17 cellular contexts compared by ENCODE assay signal in genomic region chr4:174357321-174357720, GRCh38.
DNase-seq lines count a peak whose midpoint lies in the region; ATAC-seq, FAIRE-seq and TF ChIP-seq lines count a peak whose summit lies in the region.
"Had no signal": no experiment of that assay in that cellular context is flagged by ENCODE, and none has a peak within 500 bp of the region (broad histone marks: within the 10 kb centered on the region; RNA-seq: fewer than 3 reads in every experiment).

No MANE protein-coding gene starts in this region.

- H3K36me3 ChIP-seq in bronchial epithelial cell (ENCODE audit: control insufficient read depth, insufficient read depth, low read length), result no peaks in the 10 kb centered on the region

- H3K9me3 Mint-ChIP-seq in stimulated activated effector memory CD8-positive, alpha-beta T cell treated with anti-CD3 and anti-CD28 coated beads, Interleukin-12 subunit alpha, Interleukin-12 subunit beta, amount 100 ng/mL, for 72 hours, result no peaks in the 10 kb centered on the region
- H3K9me3 Mint-ChIP-seq: HFFc6 had no signal

- DNase-seq in ELR (ENCODE audit: low read depth) (peak; percentile 4), NB4 (ENCODE audit: low read depth) (peak; percentile 9), bronchial epithelial cell (ENCODE audit: low read depth) (peak; percentile 48), NCI-H226 (no peak)
- DNase-seq in stimulated activated effector memory CD8-positive, alpha-beta T cell treated with anti-CD3 and anti-CD28 coated beads, Interleukin-12 subunit alpha, Interleukin-12 subunit beta, amount 100 ng/mL, for 72 hours (ENCODE audit: low spot score in 2 of 2), result no peak
- DNase-seq in activated effector memory CD4-positive, alpha-beta T cell treated with anti-CD3 and anti-CD28 coated beads, Interleukin-2, amount 50 U/mL, for 16 hours, result no peak
- DNase-seq: BE2C; CD4-positive, alpha-beta memory T cell; DMS79 treated with DMSO at 0.1 percent for 48 hours; EL; GDM1; HCEC 1CT; HFFc6 had no signal

- H3K4me3 ChIP-seq in NB4 (ENCODE audit: low read depth, low read length), result no peak overlapping the region
- H3K4me3 ChIP-seq in bronchial epithelial cell (ENCODE audit: low read depth, low read length), result no peak overlapping the region

- H3K36me3 Mint-ChIP-seq in stimulated activated effector memory CD8-positive, alpha-beta T cell treated with anti-CD3 and anti-CD28 coated beads, Interleukin-12 subunit alpha, Interleukin-12 subunit beta, amount 100 ng/mL, for 72 hours, result no peaks in the 10 kb centered on the region
- H3K36me3 Mint-ChIP-seq: CD4-positive, alpha-beta memory T cell had no signal

- no peak for TF ChIP-seq POLR2A in NB4 (IDR thresholded peaks at IDR 0.05; ENCODE audit: extremely low read depth, insufficient read length)

- peak overlapping the region; percentile 54 for H3K27ac Mint-ChIP-seq in stimulated activated effector memory CD8-positive, alpha-beta T cell treated with anti-CD3 and anti-CD28 coated beads, Interleukin-12 subunit alpha, Interleukin-12 subunit beta, amount 100 ng/mL, for 72 hours
- H3K27ac Mint-ChIP-seq: CD4-positive, alpha-beta memory T cell; HFFc6 had no signal

- H3K27me3 ChIP-seq in bronchial epithelial cell (ENCODE audit: control insufficient read depth, insufficient read depth, low read length), result no peaks in the 10 kb centered on the region
- H3K27me3 ChIP-seq: BE2C had no signal

- TF ChIP-seq CTCF in NB4 (IDR thresholded peaks at IDR 0.05; ENCODE audit: low read depth, low read length) (no peak), bronchial epithelial cell (IDR thresholded peaks at IDR 0.05; ENCODE audit: insufficient read depth, low read length, severe bottlenecking) (no peak)

- H3K4me1 Mint-ChIP-seq in stimulated activated effector memory CD8-positive, alpha-beta T cell treated with anti-CD3 and anti-CD28 coated beads, Interleukin-12 subunit alpha, Interleukin-12 subunit beta, amount 100 ng/mL, for 72 hours, result peaks cover 5% of the 10 kb centered on the region
- H3K4me1 Mint-ChIP-seq: CD4-positive, alpha-beta memory T cell had no signal

- no peak for ATAC-seq in stimulated activated effector memory CD8-positive, alpha-beta T cell treated with anti-CD3 and anti-CD28 coated beads, Interleukin-12 subunit alpha, Interleukin-12 subunit beta, amount 100 ng/mL, for 72 hours
- ATAC-seq in GM21825 (IDR thresholded peaks at IDR 0.05; ENCODE audit: unreplicated experiment), result no peak
- ATAC-seq: HepG2 had no signal

- no peak overlapping the region for H3K4me3 Mint-ChIP-seq in stimulated activated effector memory CD8-positive, alpha-beta T cell treated with anti-CD3 and anti-CD28 coated beads, Interleukin-12 subunit alpha, Interleukin-12 subunit beta, amount 100 ng/mL, for 72 hours
- H3K4me3 Mint-ChIP-seq: CD4-positive, alpha-beta memory T cell; HFFc6 had no signal

- FAIRE-seq in bronchial epithelial cell (lab: Jason Lieb, UNC), result no peak
- FAIRE-seq: A204.1, HepG2, HTR-8/SVneo had no signal

Comparison
In these comparisons a context has a peak if more than half of its experiments do, and no peak if none do; other contexts are left out.
1. DNase-seq: peak in ELR (single experiment), NB4 (single experiment) and bronchial epithelial cell (single experiment); none in stimulated activated effector memory CD8-positive, alpha-beta T cell treated with anti-CD3 and anti-CD28 coated beads, Interleukin-12 subunit alpha, Interleukin-12 subunit beta, amount 100 ng/mL, for 72 hours (0 of 2), NCI-H226 (single experiment) and activated effector memory CD4-positive, alpha-beta T cell treated with anti-CD3 and anti-CD28 coated beads, Interleukin-2, amount 50 U/mL, for 16 hours (single experiment).